Comparison of ENCODE assay signal across 38 cellular contexts in the genomic region with DNA sequence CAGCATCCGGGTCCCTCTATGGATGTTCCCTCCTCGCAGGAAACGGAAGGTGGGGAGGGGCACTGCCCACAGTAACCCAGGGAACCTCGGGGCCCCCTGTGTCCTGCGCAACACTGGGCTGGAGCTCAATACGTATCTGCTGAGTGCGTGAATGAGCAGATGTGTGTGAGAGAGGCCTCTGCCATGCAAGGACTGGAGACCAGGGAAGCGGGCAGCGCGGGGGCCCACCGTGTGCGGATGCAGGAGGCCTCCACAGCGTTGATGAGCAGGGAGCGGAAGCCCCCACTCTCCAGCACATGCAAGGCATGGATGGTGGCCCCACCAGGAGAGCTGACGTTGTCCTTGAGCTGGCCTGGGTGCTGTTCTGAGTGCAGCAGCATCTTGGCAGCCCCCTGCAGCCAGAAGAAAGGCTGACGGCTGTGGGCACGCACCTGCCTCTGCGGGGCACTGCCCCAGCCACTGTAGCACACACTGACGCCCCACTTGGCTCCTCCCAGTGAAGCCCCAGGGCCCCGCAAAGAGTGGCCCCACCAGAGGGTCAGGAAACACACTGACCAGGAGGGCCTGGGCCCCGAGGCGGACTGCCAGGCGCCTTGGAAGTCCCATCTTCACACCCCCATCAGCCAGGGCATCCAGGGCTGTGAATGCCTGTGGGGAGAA. TPM values are rescaled to one million over a fixed set of nuclear protein-coding genes. Genes with fewer than 3 reads are reported as not detected.
A peak's percentile ranks its signal among the peaks of the same experiment; 100 is the strongest.
DNase-seq lines count a peak whose midpoint lies in the region; ATAC-seq, FAIRE-seq and TF ChIP-seq lines count a peak whose summit lies in the region.
"Had no signal": no experiment of that assay in that cellular context is flagged by ENCODE, and none has a peak within 500 bp of the region (broad histone marks: within the 10 kb centered on the region; RNA-seq: fewer than 3 reads in every experiment).

No MANE protein-coding gene starts in this region.

- TF ChIP-seq POLR2A in Raji (IDR thresholded peaks at IDR 0.05; ENCODE audit: insufficient read depth, low read depth, low read length) (0 out of 2 replicates have a peak, but pooled peaks have one; percentile 19), HepG2 (IDR thresholded peaks at IDR 0.05; ENCODE audit: insufficient read depth in 1 of 2, low read depth in 2 of 2, low read length in 2 of 2) (no peak)

- H3K79me2 ChIP-seq in HepG2 (ENCODE audit: insufficient read depth, low read length) = peaks cover 19% of the 10 kb centered on the region

- POLR2A ChIA-PET in HepG2 (lab: Yijun Ruan, JAX) = interaction anchor here (0.7 to 2.0 kb wide), 5 partner anchors 17 to 89 kb away, joined by 3 to 7 read pairs (median 5); a partner anchor contains a TSS

- H2AFZ ChIP-seq in HepG2 (ENCODE audit: low read length) = no peak overlapping the region

- in situ Hi-C loops in HepG2 (cut with HindIII; ENCODE audit: extremely low pct_ligation_motif_present, low pct_unique_long_range_greater_than_20kb) = no loop called here

- H3K4me3 Mint-ChIP-seq in T-helper 1 cell treated with Interleukin-12 subunit alpha and Interleukin-12 subunit beta and Interleukin-4 antibody, amounts not matched to agents 30 μg/mL and 1 μg/mL, for 36 hours = peak overlapping the region; percentile 31
- H3K4me3 Mint-ChIP-seq: activated B cell treated with CpG ODN at 0.5 μM for 24 hours, T-cell had no signal

- no peak overlapping the region for H3K27ac Mint-ChIP-seq in T-helper 1 cell treated with Interleukin-12 subunit alpha and Interleukin-12 subunit beta and Interleukin-4 antibody, amounts not matched to agents 30 μg/mL and 1 μg/mL, for 36 hours
- H3K27ac Mint-ChIP-seq: activated B cell treated with CpG ODN at 0.5 μM for 24 hours, T-cell had no signal

- no peak for DNase-seq in T-helper 1 cell
- DNase-seq in HepG2 (ENCODE audit: low spot score) = no peak
- no peak for DNase-seq in activated gamma-delta T cell (lab: John Stamatoyannopoulos, UW)
- DNase-seq in MV-4-11 (lab: John Stamatoyannopoulos, UW) = no peak
- no peak for DNase-seq in AML-193 (lab: John Stamatoyannopoulos, UW)
- DNase-seq: activated B cell treated with CpG ODN at 0.5 μM for 24 hours; activated CD8-positive, alpha-beta memory T cell treated with anti-CD3 and anti-CD28 coated beads, Interleukin-2, amount 50 U/mL, for 48 hours; activated effector memory CD4-positive, alpha-beta T cell treated with anti-CD3 and anti-CD28 coated beads, Interleukin-2, amount 50 U/mL, for 16 hours; adrenal gland; dorsolateral prefrontal cortex; esophagus squamous epithelium; foreskin keratinocyte; GOT3; KBM-7; midbrain; naive B cell; NCI-H1092 treated with DMSO at 0.1 percent for 48 hours; NCI-H187 treated with DMSO at 0.1 percent for 48 hours; NCI-H2171; NCI-H510A; stimulated activated naive CD4-positive, alpha-beta T cell treated with Interleukin-2 at 50 U/mL for 16 hours; T-cell had no signal

- intact Hi-C loops in HepG2 (cut with micrococcal nuclease; ENCODE audit: unreplicated experiment) = no loop called here

- H3K9me3 Mint-ChIP-seq in T-helper 1 cell treated with Interleukin-12 subunit alpha and Interleukin-12 subunit beta and Interleukin-4 antibody, amounts not matched to agents 30 μg/mL and 1 μg/mL, for 36 hours = no peaks in the 10 kb centered on the region
- H3K9me3 Mint-ChIP-seq: activated B cell treated with CpG ODN at 0.5 μM for 24 hours, naive B cell, T-cell had no signal

- TF ChIP-seq CTCF in HepG2 (CRISPR knock-in tag; IDR thresholded peaks at IDR 0.05) = no peak

- no peak for ATAC-seq in HepG2
- ATAC-seq: body of pancreas, foreskin keratinocyte, T-cell, upper lobe of right lung had no signal

- H3K27me3 Mint-ChIP-seq in T-helper 1 cell treated with Interleukin-12 subunit alpha and Interleukin-12 subunit beta and Interleukin-4 antibody, amounts not matched to agents 30 μg/mL and 1 μg/mL, for 36 hours (ENCODE audit: low read depth) = no peaks in the 10 kb centered on the region

- H4K20me1 ChIP-seq in BLaER1 (peaks cover 49% of the 10 kb centered on the region; the same call in 1 of the 2 replicates), HepG2 (ENCODE audit: insufficient read depth, low read length) (peaks cover 5% of the 10 kb centered on the region; the same call in 1 of the 2 replicates)

- FAIRE-seq in HepG2 (lab: Jason Lieb, UNC) = no peak
- FAIRE-seq: D721Med, endometrium, HTR-8/SVneo, keratinocyte had no signal

- CTCF ChIA-PET in HepG2 (lab: Yijun Ruan, JAX; ENCODE audit: low intra/inter-chr PET ratio, low total read pairs) = no interaction called here

- H3K4me1 Mint-ChIP-seq in T-helper 1 cell treated with Interleukin-12 subunit alpha and Interleukin-12 subunit beta and Interleukin-4 antibody, amounts not matched to agents 30 μg/mL and 1 μg/mL, for 36 hours (ENCODE audit: low read depth) = peaks cover 13% of the 10 kb centered on the region

- H3K27ac ChIP-seq in BLaER1 (no peak overlapping the region), HepG2 (ENCODE audit: extremely low read length, insufficient read depth, low read length) (no peak overlapping the region)
- H3K27ac ChIP-seq: 22Rv1, adrenal gland, body of pancreas, dorsolateral prefrontal cortex, esophagus squamous epithelium, foreskin keratinocyte, SJSA1, suprapubic skin, upper lobe of right lung had no signal

- no peak for TF ChIP-seq RAD21 in HepG2 (CRISPR knock-in tag; IDR thresholded peaks at IDR 0.05)

- peaks cover 80% of the 10 kb centered on the region for H3K4me1 ChIP-seq in BLaER1
- peaks cover 58% of the 10 kb centered on the region for H3K4me1 ChIP-seq in HepG2 (ENCODE audit: insufficient read depth, low read length)
- H3K4me1 ChIP-seq: foreskin keratinocyte had no signal

- no TSS peak for BruUV-seq in HepG2 (replicated peaks; lab: Mats Ljungman, UMichigan)

- no peak for TF ChIP-seq EP300 in HepG2 (IDR thresholded peaks at IDR 0.05; ENCODE audit: low read depth in 2 of 2, low read length in 2 of 2)
- TF ChIP-seq EP300 in HepG2 (CRISPR knock-in tag; IDR thresholded peaks at IDR 0.05; ENCODE audit: borderline replicate concordance) = no peak

- H3K9me3 ChIP-seq in BLaER1 (no peaks in the 10 kb centered on the region), HepG2 (ENCODE audit: low read length) (no peaks in the 10 kb centered on the region)
- H3K9me3 ChIP-seq: adrenal gland, body of pancreas, esophagus squamous epithelium, SJSA1, suprapubic skin, upper lobe of right lung had no signal

- 0 out of 2 replicates have a peak overlapping the region, but pooled peaks have one; percentile 15 for H3K9ac ChIP-seq in BLaER1
- H3K9ac ChIP-seq in HepG2 (ENCODE audit: insufficient read depth, low read depth, low read length) = no peak overlapping the region

- peaks cover 4% of the 10 kb centered on the region for H3K36me3 Mint-ChIP-seq in T-helper 1 cell treated with Interleukin-12 subunit alpha and Interleukin-12 subunit beta and Interleukin-4 antibody, amounts not matched to agents 30 μg/mL and 1 μg/mL, for 36 hours (ENCODE audit: low read depth)
- H3K36me3 Mint-ChIP-seq: naive B cell, T-cell had no signal

- H3K4me2 ChIP-seq in BLaER1 (peak overlapping the region; percentile 13; the same call in 1 of the 2 replicates), HepG2 (ENCODE audit: low read depth, low read length) (no peak overlapping the region)

- H3K4me3 ChIP-seq in BLaER1 (no peak overlapping the region), HepG2 (replicated peaks in 1 of 3; ENCODE audit: insufficient read depth in 1 of 3, low read depth in 2 of 3, low read length in 3 of 3) (no peak overlapping the region)
- H3K4me3 ChIP-seq: adrenal gland, body of pancreas, dorsolateral prefrontal cortex, esophagus squamous epithelium, SJSA1, suprapubic skin, upper lobe of right lung had no signal

- H3K36me3 ChIP-seq in BLaER1 (peaks cover 27% of the 10 kb centered on the region), HepG2 (replicated peaks in 1 of 2; ENCODE audit: control insufficient read depth in 1 of 2, insufficient read depth in 2 of 2, low read length in 2 of 2) (peaks cover 11 to 28% of the 10 kb centered on the region in 2 experiments)
- H3K36me3 ChIP-seq: adrenal gland, esophagus squamous epithelium, SJSA1, suprapubic skin, upper lobe of right lung had no signal

- WGBS in HepG2 (ENCODE audit: low lambda C conversion rate) = 96% methylated on average over 16 of the region's 23 CpGs

- H3K27me3 ChIP-seq in BLaER1 (peaks cover 6% of the 10 kb centered on the region), HepG2 (ENCODE audit: control insufficient read depth in 1 of 2, insufficient read depth in 2 of 2, low read length in 2 of 2) (peaks cover 2 to 12% of the 10 kb centered on the region in 2 experiments; a peak in 3 of 5 replicates)
- H3K27me3 ChIP-seq: adrenal gland, body of pancreas, dorsolateral prefrontal cortex, foreskin keratinocyte, suprapubic skin, upper lobe of right lung had no signal

RNA-seq across cellular contexts. Expression of a gene that starts 2.9 kb away (rescaled TPM):
- 323 and 338 TPM in 2 replicates for total RNA-seq in HepG2 (2016; rRNA removed; fragmentation: Illumina TruSeq; extraction: Trizol)
- total RNA-seq in HepG2 (2016; cell fraction: cytosol; rRNA removed; fragmentation: Illumina TruSeq; extraction: Trizol; ENCODE audit: low read depth) = 107 and 137 TPM in 2 replicates
- total RNA-seq in HepG2 (2016; cell fraction: insoluble cytoplasmic fraction; rRNA removed; fragmentation: Illumina TruSeq; extraction: Trizol) = 327 and 331 TPM in 2 replicates
- total RNA-seq in HepG2 (2016; cell fraction: membrane; rRNA removed; fragmentation: Illumina TruSeq; extraction: Trizol) = 233 and 286 TPM in 2 replicates
- total RNA-seq in HepG2 (2016; cell fraction: nucleus; rRNA removed; fragmentation: Illumina TruSeq; extraction: Trizol) = 125 and 146 TPM in 2 replicates
- 338 and 382 TPM in 2 replicates for polyA plus RNA-seq in HepG2 (2011; rRNA removed)
- 241 and 431 TPM in 2 replicates for polyA plus RNA-seq in HepG2 (2011; cell fraction: cytosol; rRNA removed)
- polyA plus RNA-seq in HepG2 (2011; cell fraction: nucleus; rRNA removed) = 366 and 457 TPM in 2 replicates
- 191 and 311 TPM in 2 replicates for polyA plus RNA-seq in HepG2 (2012)
- 130 and 165 TPM in 2 replicates for polyA plus RNA-seq in HepG2 (2016; cell fraction: cytosol; fragmentation: Illumina TruSeq; extraction: Trizol; ENCODE audit: low read depth)
- 344 and 389 TPM in 2 replicates for polyA plus RNA-seq in HepG2 (2016; cell fraction: insoluble cytoplasmic fraction; fragmentation: Illumina TruSeq; extraction: Trizol; ENCODE audit: low read depth)
- polyA plus RNA-seq in HepG2 (2016; cell fraction: membrane; fragmentation: Illumina TruSeq; extraction: Trizol; ENCODE audit: low read depth) = 207 and 239 TPM in 2 replicates
- 253 and 265 TPM in 2 replicates for polyA plus RNA-seq in HepG2 (2016; cell fraction: nucleus; fragmentation: Illumina TruSeq; extraction: Trizol; ENCODE audit: insufficient read depth, low read depth)
- 104 and 478 TPM in 2 replicates for polyA minus RNA-seq in HepG2 (2011; rRNA and poly(A)+ RNA removed; ENCODE audit: low replicate concordance)
- 138 and 160 TPM in 2 replicates for polyA minus RNA-seq in HepG2 (2011; cell fraction: cytosol; rRNA and poly(A)+ RNA removed)
- 31.5 and 42.4 TPM in 2 replicates for polyA minus RNA-seq in HepG2 (2011; cell fraction: nucleus; rRNA and poly(A)+ RNA removed)

RNA-seq across cellular contexts. Expression of a gene that starts 6.7 kb away (rescaled TPM):
- total RNA-seq in HepG2 (2016; rRNA removed; fragmentation: Illumina TruSeq; extraction: Trizol) = 12.4 and 14.5 TPM in 2 replicates
- 2.1 and 2.3 TPM in 2 replicates for total RNA-seq in HepG2 (2016; cell fraction: cytosol; rRNA removed; fragmentation: Illumina TruSeq; extraction: Trizol; ENCODE audit: low read depth)
- total RNA-seq in HepG2 (2016; cell fraction: insoluble cytoplasmic fraction; rRNA removed; fragmentation: Illumina TruSeq; extraction: Trizol) = 9.8 and 14.7 TPM in 2 replicates
- 7.6 TPM in 2 replicates for total RNA-seq in HepG2 (2016; cell fraction: membrane; rRNA removed; fragmentation: Illumina TruSeq; extraction: Trizol)
- total RNA-seq in HepG2 (2016; cell fraction: nucleus; rRNA removed; fragmentation: Illumina TruSeq; extraction: Trizol) = 15.5 and 16.7 TPM in 2 replicates
- polyA plus RNA-seq in HepG2 (2011; rRNA removed) = 20.0 TPM in 2 replicates
- 17.1 and 19.4 TPM in 2 replicates for polyA plus RNA-seq in HepG2 (2011; cell fraction: cytosol; rRNA removed)
- 98.2 and 128 TPM in 2 replicates for polyA plus RNA-seq in HepG2 (2011; cell fraction: nucleus; rRNA removed)
- polyA plus RNA-seq in HepG2 (2012) = 16.1 and 26.5 TPM in 2 replicates
- 1.4 and 1.6 TPM in 2 replicates for polyA plus RNA-seq in HepG2 (2016; cell fraction: cytosol; fragmentation: Illumina TruSeq; extraction: Trizol; ENCODE audit: low read depth)
- polyA plus RNA-seq in HepG2 (2016; cell fraction: insoluble cytoplasmic fraction; fragmentation: Illumina TruSeq; extraction: Trizol; ENCODE audit: low read depth) = 9.2 and 10.7 TPM in 2 replicates
- polyA plus RNA-seq in HepG2 (2016; cell fraction: membrane; fragmentation: Illumina TruSeq; extraction: Trizol; ENCODE audit: low read depth) = 4.3 and 4.6 TPM in 2 replicates
- 38.9 and 41.8 TPM in 2 replicates for polyA plus RNA-seq in HepG2 (2016; cell fraction: nucleus; fragmentation: Illumina TruSeq; extraction: Trizol; ENCODE audit: insufficient read depth, low read depth)
- polyA minus RNA-seq in HepG2 (2011; rRNA and poly(A)+ RNA removed; ENCODE audit: low replicate concordance) = 16.8 and 26.4 TPM in 2 replicates
- polyA minus RNA-seq in HepG2 (2011; cell fraction: cytosol; rRNA and poly(A)+ RNA removed) = 8.0 and 9.5 TPM in 2 replicates
- 11.9 and 15.8 TPM in 2 replicates for polyA minus RNA-seq in HepG2 (2011; cell fraction: nucleus; rRNA and poly(A)+ RNA removed)

RNA-seq across cellular contexts. Expression of a gene that starts 12.8 kb away (rescaled TPM):
- not detected in 2 replicates for total RNA-seq in HepG2 (2016; rRNA removed; fragmentation: Illumina TruSeq; extraction: Trizol)
- not detected in 2 replicates for total RNA-seq in HepG2 (2016; cell fraction: cytosol; rRNA removed; fragmentation: Illumina TruSeq; extraction: Trizol; ENCODE audit: low read depth)
- not detected in 2 replicates for total RNA-seq in HepG2 (2016; cell fraction: insoluble cytoplasmic fraction; rRNA removed; fragmentation: Illumina TruSeq; extraction: Trizol)
- total RNA-seq in HepG2 (2016; cell fraction: membrane; rRNA removed; fragmentation: Illumina TruSeq; extraction: Trizol) = not detected in 2 replicates
- not detected in 2 replicates for total RNA-seq in HepG2 (2016; cell fraction: nucleus; rRNA removed; fragmentation: Illumina TruSeq; extraction: Trizol)
- not detected in 2 replicates for polyA plus RNA-seq in HepG2 (2011; rRNA removed)
- not detected in 2 replicates for polyA plus RNA-seq in HepG2 (2011; cell fraction: cytosol; rRNA removed)
- not detected in 2 replicates for polyA plus RNA-seq in HepG2 (2011; cell fraction: nucleus; rRNA removed)
- polyA plus RNA-seq in HepG2 (2012) = 0.07 TPM in 1 of 2 replicates, not detected in the other
- polyA plus RNA-seq in HepG2 (2016; cell fraction: cytosol; fragmentation: Illumina TruSeq; extraction: Trizol; ENCODE audit: low read depth) = not detected in 2 replicates
- polyA plus RNA-seq in HepG2 (2016; cell fraction: insoluble cytoplasmic fraction; fragmentation: Illumina TruSeq; extraction: Trizol; ENCODE audit: low read depth) = not detected in 2 replicates
- polyA plus RNA-seq in HepG2 (2016; cell fraction: membrane; fragmentation: Illumina TruSeq; extraction: Trizol; ENCODE audit: low read depth) = not detected in 2 replicates
- polyA plus RNA-seq in HepG2 (2016; cell fraction: nucleus; fragmentation: Illumina TruSeq; extraction: Trizol; ENCODE audit: insufficient read depth, low read depth) = not detected in 2 replicates
- polyA minus RNA-seq in HepG2 (2011; rRNA and poly(A)+ RNA removed; ENCODE audit: low replicate concordance) = 0.05 TPM in 1 of 2 replicates, not detected in the other
- not detected in 2 replicates for polyA minus RNA-seq in HepG2 (2011; cell fraction: cytosol; rRNA and poly(A)+ RNA removed)
- polyA minus RNA-seq in HepG2 (2011; cell fraction: nucleus; rRNA and poly(A)+ RNA removed) = not detected in 2 replicates
- total RNA-seq: activated B cell treated with CpG ODN at 0.5 μM for 24 hours, adrenal gland, body of pancreas, esophagus squamous epithelium, foreskin keratinocyte, lower leg skin, M059J, osteoblast, renal cortical epithelial cell, SJSA1, suprapubic skin, T-cell, upper lobe of right lung had no signal
- polyA plus RNA-seq: adrenal gland, foreskin keratinocyte, keratinocyte had no signal

RNA-seq across cellular contexts. Expression of a gene that starts 16.3 kb away (rescaled TPM):
- 14.5 and 24.8 TPM in 2 replicates for total RNA-seq in HepG2 (2016; rRNA removed; fragmentation: Illumina TruSeq; extraction: Trizol)
- total RNA-seq in HepG2 (2016; cell fraction: cytosol; rRNA removed; fragmentation: Illumina TruSeq; extraction: Trizol; ENCODE audit: low read depth) = 71.6 and 74.9 TPM in 2 replicates
- total RNA-seq in HepG2 (2016; cell fraction: insoluble cytoplasmic fraction; rRNA removed; fragmentation: Illumina TruSeq; extraction: Trizol) = 13.5 and 25.0 TPM in 2 replicates
- total RNA-seq in HepG2 (2016; cell fraction: membrane; rRNA removed; fragmentation: Illumina TruSeq; extraction: Trizol) = 27.9 and 28.8 TPM in 2 replicates
- 28.8 and 33.6 TPM in 2 replicates for total RNA-seq in HepG2 (2016; cell fraction: nucleus; rRNA removed; fragmentation: Illumina TruSeq; extraction: Trizol)
- polyA plus RNA-seq in HepG2 (2011; rRNA removed) = 8.3 and 10.9 TPM in 2 replicates
- polyA plus RNA-seq in HepG2 (2011; cell fraction: cytosol; rRNA removed) = 5.9 and 7.5 TPM in 2 replicates
- 73.2 and 80.4 TPM in 2 replicates for polyA plus RNA-seq in HepG2 (2011; cell fraction: nucleus; rRNA removed)
- polyA plus RNA-seq in HepG2 (2012) = 12.4 and 18.7 TPM in 2 replicates
- 8.7 and 9.0 TPM in 2 replicates for polyA plus RNA-seq in HepG2 (2016; cell fraction: cytosol; fragmentation: Illumina TruSeq; extraction: Trizol; ENCODE audit: low read depth)
- 13.6 and 15.2 TPM in 2 replicates for polyA plus RNA-seq in HepG2 (2016; cell fraction: insoluble cytoplasmic fraction; fragmentation: Illumina TruSeq; extraction: Trizol; ENCODE audit: low read depth)
- 12.2 and 12.4 TPM in 2 replicates for polyA plus RNA-seq in HepG2 (2016; cell fraction: membrane; fragmentation: Illumina TruSeq; extraction: Trizol; ENCODE audit: low read depth)
- polyA plus RNA-seq in HepG2 (2016; cell fraction: nucleus; fragmentation: Illumina TruSeq; extraction: Trizol; ENCODE audit: insufficient read depth, low read depth) = 87.1 and 90.3 TPM in 2 replicates
- polyA minus RNA-seq in HepG2 (2011; rRNA and poly(A)+ RNA removed; ENCODE audit: low replicate concordance) = 38.8 and 69.4 TPM in 2 replicates
- 8.9 and 16.0 TPM in 2 replicates for polyA minus RNA-seq in HepG2 (2011; cell fraction: cytosol; rRNA and poly(A)+ RNA removed)
- polyA minus RNA-seq in HepG2 (2011; cell fraction: nucleus; rRNA and poly(A)+ RNA removed) = 22.5 and 26.8 TPM in 2 replicates

RNA-seq across cellular contexts. Expression of a gene that starts 23.0 kb away (rescaled TPM):
- total RNA-seq in HepG2 (2016; rRNA removed; fragmentation: Illumina TruSeq; extraction: Trizol) = 240 and 297 TPM in 2 replicates
- 152 and 156 TPM in 2 replicates for total RNA-seq in HepG2 (2016; cell fraction: cytosol; rRNA removed; fragmentation: Illumina TruSeq; extraction: Trizol; ENCODE audit: low read depth)
- total RNA-seq in HepG2 (2016; cell fraction: insoluble cytoplasmic fraction; rRNA removed; fragmentation: Illumina TruSeq; extraction: Trizol) = 223 and 298 TPM in 2 replicates
- total RNA-seq in HepG2 (2016; cell fraction: membrane; rRNA removed; fragmentation: Illumina TruSeq; extraction: Trizol) = 178 and 208 TPM in 2 replicates
- total RNA-seq in HepG2 (2016; cell fraction: nucleus; rRNA removed; fragmentation: Illumina TruSeq; extraction: Trizol) = 220 and 223 TPM in 2 replicates
- 147 and 222 TPM in 2 replicates for polyA plus RNA-seq in HepG2 (2011; rRNA removed)
- 94.7 and 118 TPM in 2 replicates for polyA plus RNA-seq in HepG2 (2011; cell fraction: cytosol; rRNA removed)
- polyA plus RNA-seq in HepG2 (2011; cell fraction: nucleus; rRNA removed) = 1,015 and 1,225 TPM in 2 replicates
- polyA plus RNA-seq in HepG2 (2012) = 124 and 128 TPM in 2 replicates
- polyA plus RNA-seq in HepG2 (2016; cell fraction: cytosol; fragmentation: Illumina TruSeq; extraction: Trizol; ENCODE audit: low read depth) = 113 and 134 TPM in 2 replicates
- 235 and 242 TPM in 2 replicates for polyA plus RNA-seq in HepG2 (2016; cell fraction: insoluble cytoplasmic fraction; fragmentation: Illumina TruSeq; extraction: Trizol; ENCODE audit: low read depth)
- 149 and 175 TPM in 2 replicates for polyA plus RNA-seq in HepG2 (2016; cell fraction: membrane; fragmentation: Illumina TruSeq; extraction: Trizol; ENCODE audit: low read depth)
- polyA plus RNA-seq in HepG2 (2016; cell fraction: nucleus; fragmentation: Illumina TruSeq; extraction: Trizol; ENCODE audit: insufficient read depth, low read depth) = 499 and 551 TPM in 2 replicates
- 38.6 and 144 TPM in 2 replicates for polyA minus RNA-seq in HepG2 (2011; rRNA and poly(A)+ RNA removed; ENCODE audit: low replicate concordance)
- 47.2 and 54.9 TPM in 2 replicates for polyA minus RNA-seq in HepG2 (2011; cell fraction: cytosol; rRNA and poly(A)+ RNA removed)
- polyA minus RNA-seq in HepG2 (2011; cell fraction: nucleus; rRNA and poly(A)+ RNA removed) = 202 and 210 TPM in 2 replicates
